1 cellular context compared by ENCODE assay signal in genomic region chr16:87582966-87583325, GRCh38.
TF ChIP-seq lines count a peak whose summit lies in the region.

No MANE protein-coding gene starts in this region.

TF ChIP-seq in SK-N-SH, 30 proteins besides CTCF, POLR2A, EP300 and RAD21 (continued from another document):
- TF ChIP-seq ZBTB33 (IDR thresholded peaks at IDR 0.05; ENCODE audit: borderline replicate concordance, low read depth) = no peak
- no peak for TF ChIP-seq POLR2AphosphoS5 (IDR thresholded peaks at IDR 0.05; ENCODE audit: low read depth, low read length)
- no peak for TF ChIP-seq RXRA (IDR thresholded peaks at IDR 0.05; ENCODE audit: borderline replicate concordance, low read depth)
- TF ChIP-seq TEAD4 (IDR thresholded peaks at IDR 0.05; ENCODE audit: borderline replicate concordance, insufficient read depth) = no peak
- no peak for TF ChIP-seq PBX3 (IDR thresholded peaks at IDR 0.05)
- no peak for TF ChIP-seq FOSL2 (IDR thresholded peaks at IDR 0.05; ENCODE audit: borderline replicate concordance, low read depth)
TF ChIP-seq in SK-N-SH: peak in this region for 0.
